Comparison of ENCODE assay signal across 17 cellular contexts in the genomic region with DNA sequence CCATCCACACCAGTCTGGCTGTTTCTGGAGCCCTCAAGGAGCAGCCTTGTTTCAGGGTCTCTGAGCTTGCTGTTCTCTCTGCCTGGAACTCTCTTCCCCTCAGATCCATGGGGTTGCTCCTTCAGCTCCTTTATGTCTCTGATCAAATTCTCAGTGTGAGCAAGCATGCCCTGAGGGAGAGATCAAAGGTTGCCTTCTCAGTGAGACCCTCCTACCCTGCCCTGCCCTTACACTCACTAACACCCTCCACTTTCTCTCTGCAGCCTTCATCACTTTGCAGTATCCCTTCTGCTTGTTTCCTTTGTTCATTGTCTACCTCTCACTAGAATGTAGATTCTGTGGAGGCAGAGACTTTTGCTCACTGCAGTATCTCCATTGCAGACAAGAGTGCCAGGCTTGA. TPM values are rescaled to one million over a fixed set of nuclear protein-coding genes. Genes with fewer than 3 reads are reported as not detected.
A peak's percentile ranks its signal among the peaks of the same experiment; 100 is the strongest.
DNase-seq lines count a peak whose midpoint lies in the region; ATAC-seq and TF ChIP-seq lines count a peak whose summit lies in the region.
"Had no signal": no experiment of that assay in that cellular context is flagged by ENCODE, and none has a peak within 500 bp of the region (broad histone marks: within the 10 kb centered on the region; RNA-seq: fewer than 3 reads in every experiment).

No MANE protein-coding gene starts in this region.

- DNase-seq in ELF-1 (ENCODE audit: low read depth, low spot score), result peak; percentile 63
- peak; percentile 23 to 40 for DNase-seq in HAP-1 (ENCODE audit: low spot score in 2 of 2)
- DNase-seq in ecto neural progenitor cell (ENCODE audit: low spot score), result peak; percentile 41
- no peak for DNase-seq in neural progenitor cell (ENCODE audit: low spot score)
- no peak for DNase-seq in globus pallidus (ENCODE audit: low spot score)
- DNase-seq in stimulated activated CD4-positive, alpha-beta T cell treated with anti-CD3 and anti-CD28 coated beads, Interleukin-1b, Interleukin-23, amount 100 ng/mL, for 48 hours, result no peak
- DNase-seq: C1 segment of cervical spinal cord; Calu3; CD4-positive, alpha-beta memory T cell; COR-L47; DMS53; DMS79 treated with DMSO at 0.1 percent for 48 hours; GOT3; H7; HFFc6 had no signal

- H3K9me3 Mint-ChIP-seq in neural progenitor cell, result peaks cover 6% of the 10 kb centered on the region

- H3K4me1 ChIP-seq in HAP-1 (peaks cover 16% of the 10 kb centered on the region), neural progenitor cell (peaks cover 7% of the 10 kb centered on the region)

- ATAC-seq in GM21619 (IDR thresholded peaks at IDR 0.05; ENCODE audit: unreplicated experiment) (no peak), GM18498 (IDR thresholded peaks at IDR 0.05; ENCODE audit: unreplicated experiment) (no peak)

- H3F3A ChIP-seq in neural progenitor cell (ENCODE audit: low read depth), result no peaks in the 10 kb centered on the region

- H2AFZ ChIP-seq in neural progenitor cell (replicated peaks), result peak overlapping the region; percentile 60

- H3K9me3 ChIP-seq in HAP-1 (no peaks in the 10 kb centered on the region), neural progenitor cell (ENCODE audit: low read depth) (no peaks in the 10 kb centered on the region)

- no peak overlapping the region for H3K4me3 ChIP-seq in HAP-1
- H3K4me3 ChIP-seq in neural progenitor cell, result no peak overlapping the region

- peaks cover 12% of the 10 kb centered on the region for H3K4me1 Mint-ChIP-seq in neural progenitor cell
- H3K4me1 Mint-ChIP-seq: CD4-positive, alpha-beta memory T cell had no signal

- H3K36me3 ChIP-seq in HAP-1 (replicated peaks) (no peaks in the 10 kb centered on the region), neural progenitor cell (no peaks in the 10 kb centered on the region)

- H3K27me3 ChIP-seq in HAP-1 (ENCODE audit: low read depth), result no peaks in the 10 kb centered on the region
- no peaks in the 10 kb centered on the region for H3K27me3 ChIP-seq in neural progenitor cell

- no peak for TF ChIP-seq CTCF in neural progenitor cell (IDR thresholded peaks at IDR 0.05)

- no peak overlapping the region for H3K9ac ChIP-seq in neural progenitor cell

- H3K4me3 Mint-ChIP-seq in neural progenitor cell, result no peak overlapping the region
- H3K4me3 Mint-ChIP-seq: CD4-positive, alpha-beta memory T cell; HFFc6 had no signal

- no peaks in the 10 kb centered on the region for H3K79me2 ChIP-seq in neural progenitor cell (ENCODE audit: low read depth)

- no peaks in the 10 kb centered on the region for H3K36me3 Mint-ChIP-seq in neural progenitor cell
- H3K36me3 Mint-ChIP-seq: CD4-positive, alpha-beta memory T cell had no signal

- H3K27ac Mint-ChIP-seq in neural progenitor cell, result no peak overlapping the region
- H3K27ac Mint-ChIP-seq: CD4-positive, alpha-beta memory T cell; HFFc6 had no signal

- peaks cover 6% of the 10 kb centered on the region for H3K27me3 Mint-ChIP-seq in neural progenitor cell (ENCODE audit: insufficient read depth, low read depth)

- H3K27ac ChIP-seq in neural progenitor cell, result no peak overlapping the region

- in situ Hi-C loops in HAP-1 (cut with MboI; ENCODE audit: low sequenced_read_pairs), result no loop called here

- no peak overlapping the region for H3K4me2 ChIP-seq in neural progenitor cell

- no peaks in the 10 kb centered on the region for H4K20me1 ChIP-seq in neural progenitor cell (ENCODE audit: low read depth)

RNA-seq across cellular contexts. Expression of gene BEND4, which starts 19.9 kb away (rescaled TPM):
- 9.6 and 9.7 TPM in 2 replicates for total RNA-seq in neural progenitor cell (ENCODE audit: low replicate concordance)
- total RNA-seq: Calu3, HFFc6 had no signal

Comparison
In these comparisons a context has a peak if more than half of its experiments do, and no peak if none do; other contexts are left out.
1. DNase-seq: peak in ELF-1 (single experiment), HAP-1 (2 of 2) and ecto neural progenitor cell (single experiment); none in neural progenitor cell (single experiment), globus pallidus (single experiment) and stimulated activated CD4-positive, alpha-beta T cell treated with anti-CD3 and anti-CD28 coated beads, Interleukin-1b, Interleukin-23, amount 100 ng/mL, for 48 hours (single experiment).